In genomic region chr19:37973666-37974065, GRCh38 we compare ENCODE assay signal across 13 cellular contexts.
"Had no signal": no experiment of that assay in that cellular context is flagged by ENCODE, and none has a peak within 500 bp of the region (broad histone marks: within the 10 kb centered on the region; RNA-seq: fewer than 3 reads in every experiment).

No MANE protein-coding gene starts in this region.

- H2AFZ ChIP-seq: parathyroid adenoma had no signal

- FAIRE-seq: astrocyte, colon, small intestine had no signal

- DNase-seq: activated CD4-positive, alpha-beta memory T cell treated with anti-CD3 and anti-CD28 coated beads, Interleukin-2, amount 10 ng/mL, durations not matched to agents 7 days and 5 days; activated CD4-positive, alpha-beta T cell treated with anti-CD3 and anti-CD28 coated beads for 1 hour; activated T-cell treated with anti-CD3 and anti-CD28 coated beads, Interleukin-2, amount 50 U/mL, for 72 hours; foreskin keratinocyte; small intestine; stimulated activated naive CD4-positive, alpha-beta T cell; substantia nigra; trophoblast cell had no signal

- H3K27ac ChIP-seq: cardiac muscle cell, foreskin keratinocyte, parathyroid adenoma, right atrium auricular region had no signal

- H3K9ac ChIP-seq: parathyroid adenoma had no signal

- H3K27ac Mint-ChIP-seq: activated CD4-positive, alpha-beta memory T cell treated with anti-CD3 and anti-CD28 coated beads, Interleukin-2, amount 10 ng/mL, durations not matched to agents 7 days and 5 days; activated T-cell treated with anti-CD3 and anti-CD28 coated beads, Interleukin-2, amount 50 U/mL, for 72 hours had no signal

- ATAC-seq: foreskin keratinocyte had no signal

- H3K4me3 Mint-ChIP-seq: activated CD4-positive, alpha-beta memory T cell treated with anti-CD3 and anti-CD28 coated beads, Interleukin-2, amount 10 ng/mL, durations not matched to agents 7 days and 5 days; activated T-cell treated with anti-CD3 and anti-CD28 coated beads, Interleukin-2, amount 50 U/mL, for 72 hours had no signal

- H3K4me3 ChIP-seq: cardiac muscle cell, right atrium auricular region had no signal

- H3K4me1 Mint-ChIP-seq: activated CD4-positive, alpha-beta memory T cell treated with anti-CD3 and anti-CD28 coated beads, Interleukin-2, amount 10 ng/mL, durations not matched to agents 7 days and 5 days had no signal

- H3K4me1 ChIP-seq: parathyroid adenoma, right atrium auricular region had no signal

- H3K27me3 Mint-ChIP-seq: activated CD4-positive, alpha-beta memory T cell treated with anti-CD3 and anti-CD28 coated beads, Interleukin-2, amount 10 ng/mL, durations not matched to agents 7 days and 5 days had no signal

- H3K27me3 ChIP-seq: cardiac muscle cell, foreskin keratinocyte, right atrium auricular region had no signal

- H3K36me3 ChIP-seq: cardiac muscle cell, right atrium auricular region had no signal
